In genomic region chr10:132716691-132717490, GRCh38 we compare ENCODE assay signal across 28 cellular contexts.
A peak's percentile ranks its signal among the peaks of the same experiment; 100 is the strongest.
DNase-seq lines count a peak whose midpoint lies in the region; ATAC-seq and TF ChIP-seq lines count a peak whose summit lies in the region.
"Had no signal": no experiment of that assay in that cellular context is flagged by ENCODE, and none has a peak within 500 bp of the region (broad histone marks: within the 10 kb centered on the region; RNA-seq: fewer than 3 reads in every experiment).

No MANE protein-coding gene starts in this region.

- H3K4me1 Mint-ChIP-seq in type B pancreatic cell (ENCODE audit: unreplicated experiment): peaks cover 4% of the 10 kb centered on the region

- H3K27me3 ChIP-seq in right atrium auricular region: no peaks in the 10 kb centered on the region
- H3K27me3 ChIP-seq: upper lobe of left lung had no signal

- peak; percentile 29 for DNase-seq in Right ventricle myocardium superior
- no peak for DNase-seq in right atrium auricular region (ENCODE audit: low spot score)
- peak in 2 of 3 donors; percentile 11 to 36 for DNase-seq in mucosa of descending colon
- DNase-seq in type B pancreatic cell (ENCODE audit: extremely low spot score, unreplicated experiment): peak; percentile 48
- no peak for DNase-seq in activated naive CD4-positive, alpha-beta T cell treated with anti-CD3 and anti-CD28 coated beads, Interleukin-2, amount 50 U/mL, for 16 hours
- DNase-seq in omental fat pad (ENCODE audit: low spot score): no peak
- DNase-seq: activated CD4-positive, alpha-beta T cell treated with anti-CD3 and anti-CD28 coated beads, Interleukin-2, amount 50 U/mL, for 48 hours; activated CD4-positive, CD25-positive, alpha-beta regulatory T cell; activated CD8-positive, alpha-beta memory T cell treated with anti-CD3 and anti-CD28 coated beads, Interleukin-2, amount 50 U/mL, for 48 hours; cerebellar nuclear complex; DMS53; GF-D8; glutamatergic neuron; GM23248; mesenchymal stem cell; naive B cell; NCI-H1092 treated with DMSO at 0.1 percent for 48 hours; NCI-H1930; NCI-H345; NCI-H82; T-helper 9 cell had no signal

- H3K9me3 Mint-ChIP-seq in type B pancreatic cell: no peaks in the 10 kb centered on the region
- H3K9me3 Mint-ChIP-seq: activated T-helper 17 cell treated with anti-CD3 and anti-CD28 coated beads, Interleukin-2, amount 50 U/mL, for 72 hours had no signal

- peaks cover 7% of the 10 kb centered on the region for H3K36me3 Mint-ChIP-seq in type B pancreatic cell

- peaks cover 15% of the 10 kb centered on the region for H3K27me3 Mint-ChIP-seq in type B pancreatic cell
- H3K27me3 Mint-ChIP-seq: activated T-helper 17 cell treated with anti-CD3 and anti-CD28 coated beads, Interleukin-2, amount 50 U/mL, for 72 hours; naive B cell had no signal

- intact Hi-C loops in Right ventricle myocardium superior (cut with DNase I) (no loop called here), mucosa of descending colon (cut with DNase I, micrococcal nuclease) (no loop called here)

- no peak for ATAC-seq in Right ventricle myocardium superior (ENCODE audit: poor library complexity)
- ATAC-seq in mucosa of descending colon: no peak
- ATAC-seq in HG02973 (IDR thresholded peaks at IDR 0.05; ENCODE audit: unreplicated experiment): no peak
- no peak for ATAC-seq in omental fat pad (ENCODE audit: low FRiP score)
- ATAC-seq: activated T-helper 17 cell treated with anti-CD3 and anti-CD28 coated beads, Interleukin-2, amount 50 U/mL, for 72 hours had no signal

- peaks cover 6% of the 10 kb centered on the region for H3K36me3 ChIP-seq in right atrium auricular region
- no peaks in the 10 kb centered on the region for H3K36me3 ChIP-seq in mucosa of descending colon (ENCODE audit: low read depth)

- TF ChIP-seq CTCF in right atrium auricular region (IDR thresholded peaks at IDR 0.05) (no peak), mucosa of descending colon (IDR thresholded peaks at IDR 0.05) (no peak), type B pancreatic cell (conservative IDR thresholded peaks at IDR 0.05) (no peak), omental fat pad (IDR thresholded peaks at IDR 0.05) (no peak)

- H3K27ac ChIP-seq in right atrium auricular region (no peak overlapping the region), cingulate gyrus (ENCODE audit: low read depth, low read length) (peak overlapping the region; percentile 95)
- H3K27ac ChIP-seq: epithelial cell of prostate, GM23248, parathyroid adenoma, RWPE1, upper lobe of left lung had no signal

- no peaks in the 10 kb centered on the region for H3K4me1 ChIP-seq in right atrium auricular region
- no peaks in the 10 kb centered on the region for H3K4me1 ChIP-seq in mucosa of descending colon (ENCODE audit: low read depth)
- H3K4me1 ChIP-seq: parathyroid adenoma, upper lobe of left lung had no signal

- H3K27ac Mint-ChIP-seq in type B pancreatic cell: no peak overlapping the region
- H3K27ac Mint-ChIP-seq: activated T-helper 17 cell treated with anti-CD3 and anti-CD28 coated beads, Interleukin-2, amount 50 U/mL, for 72 hours had no signal

- H3K9me3 ChIP-seq in right atrium auricular region (no peaks in the 10 kb centered on the region), mucosa of descending colon (no peaks in the 10 kb centered on the region)
- H3K9me3 ChIP-seq: upper lobe of left lung had no signal

- H3K4me3 Mint-ChIP-seq in type B pancreatic cell: no peak overlapping the region
- H3K4me3 Mint-ChIP-seq: activated T-helper 17 cell treated with anti-CD3 and anti-CD28 coated beads, Interleukin-2, amount 50 U/mL, for 72 hours; naive B cell had no signal

- no peak overlapping the region for H3K4me3 ChIP-seq in right atrium auricular region
- H3K4me3 ChIP-seq in mucosa of descending colon: no peak overlapping the region
- H3K4me3 ChIP-seq: GM23248, upper lobe of left lung had no signal

Comparison
In these comparisons a context has a peak if more than half of its experiments do, and no peak if none do; other contexts are left out.
1. DNase-seq: peak in Right ventricle myocardium superior (single experiment), mucosa of descending colon (2 of 3) and type B pancreatic cell (single experiment); none in right atrium auricular region (single experiment), activated naive CD4-positive, alpha-beta T cell treated with anti-CD3 and anti-CD28 coated beads, Interleukin-2, amount 50 U/mL, for 16 hours (single experiment) and omental fat pad (single experiment).